Comparison of ENCODE assay signal across 1 cellular context in the genomic region with DNA sequence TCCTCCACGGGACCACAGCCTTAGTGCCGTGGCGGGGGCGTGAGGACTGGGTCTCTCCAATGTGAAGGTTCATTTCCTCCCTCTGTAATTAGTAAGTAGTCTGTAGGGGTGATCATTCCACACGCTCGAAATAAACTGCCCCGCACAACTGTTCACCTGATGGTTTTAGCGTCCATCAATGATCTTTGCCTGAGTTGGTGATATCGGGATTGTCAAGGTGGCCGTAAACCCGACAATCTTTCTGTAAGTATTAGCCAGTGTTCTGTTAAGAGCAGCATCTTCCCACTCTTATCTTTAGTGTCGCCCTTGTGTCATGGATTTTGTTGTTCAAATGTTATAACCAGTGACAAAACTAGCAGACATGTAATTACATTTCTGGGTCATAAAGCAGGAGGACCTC.
TF ChIP-seq lines count a peak whose summit lies in the region.

No MANE protein-coding gene starts in this region.

TF ChIP-seq in GM23338, 12 proteins besides CTCF, POLR2A, EP300 and RAD21 (continued from another document):
- TF ChIP-seq, protein P1, sequence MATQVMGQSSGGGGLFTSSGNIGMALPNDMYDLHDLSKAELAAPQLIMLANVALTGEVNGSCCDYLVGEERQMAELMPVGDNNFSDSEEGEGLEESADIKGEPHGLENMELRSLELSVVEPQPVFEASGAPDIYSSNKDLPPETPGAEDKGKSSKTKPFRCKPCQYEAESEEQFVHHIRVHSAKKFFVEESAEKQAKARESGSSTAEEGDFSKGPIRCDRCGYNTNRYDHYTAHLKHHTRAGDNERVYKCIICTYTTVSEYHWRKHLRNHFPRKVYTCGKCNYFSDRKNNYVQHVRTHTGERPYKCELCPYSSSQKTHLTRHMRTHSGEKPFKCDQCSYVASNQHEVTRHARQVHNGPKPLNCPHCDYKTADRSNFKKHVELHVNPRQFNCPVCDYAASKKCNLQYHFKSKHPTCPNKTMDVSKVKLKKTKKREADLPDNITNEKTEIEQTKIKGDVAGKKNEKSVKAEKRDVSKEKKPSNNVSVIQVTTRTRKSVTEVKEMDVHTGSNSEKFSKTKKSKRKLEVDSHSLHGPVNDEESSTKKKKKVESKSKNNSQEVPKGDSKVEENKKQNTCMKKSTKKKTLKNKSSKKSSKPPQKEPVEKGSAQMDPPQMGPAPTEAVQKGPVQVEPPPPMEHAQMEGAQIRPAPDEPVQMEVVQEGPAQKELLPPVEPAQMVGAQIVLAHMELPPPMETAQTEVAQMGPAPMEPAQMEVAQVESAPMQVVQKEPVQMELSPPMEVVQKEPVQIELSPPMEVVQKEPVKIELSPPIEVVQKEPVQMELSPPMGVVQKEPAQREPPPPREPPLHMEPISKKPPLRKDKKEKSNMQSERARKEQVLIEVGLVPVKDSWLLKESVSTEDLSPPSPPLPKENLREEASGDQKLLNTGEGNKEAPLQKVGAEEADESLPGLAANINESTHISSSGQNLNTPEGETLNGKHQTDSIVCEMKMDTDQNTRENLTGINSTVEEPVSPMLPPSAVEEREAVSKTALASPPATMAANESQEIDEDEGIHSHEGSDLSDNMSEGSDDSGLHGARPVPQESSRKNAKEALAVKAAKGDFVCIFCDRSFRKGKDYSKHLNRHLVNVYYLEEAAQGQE (IDR thresholded peaks at IDR 0.05; ENCODE audit: unreplicated experiment): no peak
- no peak for TF ChIP-seq NANOG (IDR thresholded peaks at IDR 0.05; ENCODE audit: borderline replicate concordance)
- no peak for TF ChIP-seq POLR2AphosphoS5 (IDR thresholded peaks at IDR 0.05; ENCODE audit: low read depth)
- TF ChIP-seq, protein P2, sequence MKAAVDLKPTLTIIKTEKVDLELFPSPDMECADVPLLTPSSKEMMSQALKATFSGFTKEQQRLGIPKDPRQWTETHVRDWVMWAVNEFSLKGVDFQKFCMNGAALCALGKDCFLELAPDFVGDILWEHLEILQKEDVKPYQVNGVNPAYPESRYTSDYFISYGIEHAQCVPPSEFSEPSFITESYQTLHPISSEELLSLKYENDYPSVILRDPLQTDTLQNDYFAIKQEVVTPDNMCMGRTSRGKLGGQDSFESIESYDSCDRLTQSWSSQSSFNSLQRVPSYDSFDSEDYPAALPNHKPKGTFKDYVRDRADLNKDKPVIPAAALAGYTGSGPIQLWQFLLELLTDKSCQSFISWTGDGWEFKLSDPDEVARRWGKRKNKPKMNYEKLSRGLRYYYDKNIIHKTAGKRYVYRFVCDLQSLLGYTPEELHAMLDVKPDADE (IDR thresholded peaks at IDR 0.05): no peak
